ENCODE assay signal across 9 cellular contexts in genomic region chr7:139768249-139768824, GRCh38. TPM values are rescaled to one million over a fixed set of nuclear protein-coding genes. Genes with fewer than 3 reads are reported as not detected.
A peak's percentile ranks its signal among the peaks of the same experiment; 100 is the strongest.
DNase-seq lines count a peak whose midpoint lies in the region; ATAC-seq and TF ChIP-seq lines count a peak whose summit lies in the region.
"Had no signal": no experiment of that assay in that cellular context is flagged by ENCODE, and none has a peak within 500 bp of the region (broad histone marks: within the 10 kb centered on the region; RNA-seq: fewer than 3 reads in every experiment).

No MANE protein-coding gene starts in this region.

- H3K27ac ChIP-seq in DND-41 (ENCODE audit: low read length) (peak overlapping the region; percentile 60), Peyer's patch (peak overlapping the region; percentile 7 to 78 (median 60))
- peak overlapping the region; percentile 64 for H3K27ac ChIP-seq in effector memory CD4-positive, alpha-beta T cell (ENCODE audit: insufficient read depth, low read length, poor library complexity, severe bottlenecking)
- H3K27ac ChIP-seq: ovary had no signal

- no peak for DNase-seq in DND-41
- DNase-seq in Peyer's patch = no peak
- DNase-seq in effector memory CD4-positive, alpha-beta T cell = no peak
- no peak for DNase-seq in progenitor cell of endocrine pancreas (ENCODE audit: low spot score, unreplicated experiment)
- no peak for DNase-seq in ecto neural progenitor cell (ENCODE audit: low spot score)
- DNase-seq in foreskin fibroblast = no peak
- DNase-seq: ovary; stimulated activated CD4-positive, alpha-beta T cell treated with anti-CD3 and anti-CD28 coated beads, Interleukin-1b, Interleukin-23, amount 100 ng/mL, for 48 hours had no signal

- H3K4me3 Mint-ChIP-seq in progenitor cell of endocrine pancreas (ENCODE audit: low read depth) = no peak overlapping the region

- ATAC-seq in DND-41 (ENCODE audit: insufficient read depth, low read depth) (peak; percentile 8; the same call in 1 of the 3 replicates), SK-N-SH treated with all-trans-retinoic acid at 6 μM for 48 hours (no peak)

- no peaks in the 10 kb centered on the region for H3K79me2 ChIP-seq in DND-41 (ENCODE audit: insufficient read depth, low read length)

- no peaks in the 10 kb centered on the region for H3K27me3 Mint-ChIP-seq in progenitor cell of endocrine pancreas

- H3K27ac Mint-ChIP-seq in progenitor cell of endocrine pancreas = peak overlapping the region; percentile 68

- H3K4me3 ChIP-seq in DND-41 (ENCODE audit: low read depth in 1 of 2, low read length in 2 of 2) (no peak overlapping the region), Peyer's patch (no peak overlapping the region), foreskin fibroblast (ENCODE audit: low read depth in 1 of 2, low read length in 2 of 2) (no peak overlapping the region)
- no peak overlapping the region for H3K4me3 ChIP-seq in effector memory CD4-positive, alpha-beta T cell (ENCODE audit: insufficient read depth, low read depth, low read length, poor library complexity, severe bottlenecking)
- H3K4me3 ChIP-seq: ovary had no signal

- peaks cover 11% of the 10 kb centered on the region for H3K36me3 Mint-ChIP-seq in progenitor cell of endocrine pancreas (ENCODE audit: insufficient read depth)

- H3K4me1 ChIP-seq in DND-41 (ENCODE audit: insufficient read depth, low read length) (peaks cover 23% of the 10 kb centered on the region), Peyer's patch (peaks cover 0 to 9% (median 4%) of the 10 kb centered on the region in 4 donors)
- peaks cover 38% of the 10 kb centered on the region for H3K4me1 ChIP-seq in effector memory CD4-positive, alpha-beta T cell (ENCODE audit: control insufficient read depth, insufficient read depth, low read length, poor library complexity, severe bottlenecking)

- no peak overlapping the region for H2AFZ ChIP-seq in DND-41 (ENCODE audit: low read depth, low read length)

- no peaks in the 10 kb centered on the region; the same call in 1 of the 2 replicates for H4K20me1 ChIP-seq in DND-41 (ENCODE audit: insufficient read depth, low read length)

- H3K9ac ChIP-seq in DND-41 (ENCODE audit: low read depth, low read length) = no peak overlapping the region

- 0 out of 2 replicates have a peak overlapping the region, but pooled peaks have one; percentile 24 for H3K4me2 ChIP-seq in DND-41 (ENCODE audit: insufficient read depth, low read length)

- H3K27me3 ChIP-seq in DND-41 (ENCODE audit: insufficient read depth, low read length, poor library complexity) = no peaks in the 10 kb centered on the region
- H3K27me3 ChIP-seq in Peyer's patch = no peaks in the 10 kb centered on the region
- no peaks in the 10 kb centered on the region for H3K27me3 ChIP-seq in effector memory CD4-positive, alpha-beta T cell (replicated peaks; ENCODE audit: control insufficient read depth, insufficient read depth, low read length, poor library complexity, severe bottlenecking)
- H3K27me3 ChIP-seq: ovary had no signal

- no peak for TF ChIP-seq POLR2A in Peyer's patch (IDR thresholded peaks at IDR 0.05)

- no peaks in the 10 kb centered on the region for H3K9me3 Mint-ChIP-seq in progenitor cell of endocrine pancreas (ENCODE audit: low read depth)

- H3K4me1 Mint-ChIP-seq in progenitor cell of endocrine pancreas (ENCODE audit: low read depth) = peaks cover 45% of the 10 kb centered on the region

- no peak for TF ChIP-seq CTCF in DND-41 (IDR thresholded peaks at IDR 0.05; ENCODE audit: borderline replicate concordance, extremely low read depth, low read length, poor library complexity, severe bottlenecking)
- no peak for TF ChIP-seq CTCF in Peyer's patch (IDR thresholded peaks at IDR 0.05)
- TF ChIP-seq CTCF in progenitor cell of endocrine pancreas (IDR thresholded peaks at IDR 0.05; ENCODE audit: unreplicated experiment) = no peak
- TF ChIP-seq CTCF in foreskin fibroblast (IDR thresholded peaks at IDR 0.05; ENCODE audit: low read depth, low read length) = no peak

- H3K36me3 ChIP-seq in DND-41 (ENCODE audit: insufficient read depth, low read length) (no peaks in the 10 kb centered on the region), Peyer's patch (no peaks in the 10 kb centered on the region)
- H3K36me3 ChIP-seq in effector memory CD4-positive, alpha-beta T cell (ENCODE audit: control insufficient read depth, insufficient read depth, low read length) = no peaks in the 10 kb centered on the region
- H3K36me3 ChIP-seq: ovary had no signal

- H3K9me3 ChIP-seq in DND-41 (ENCODE audit: insufficient read depth, low read length, severe bottlenecking) = no peaks in the 10 kb centered on the region
- H3K9me3 ChIP-seq in Peyer's patch = no peaks in the 10 kb centered on the region
- H3K9me3 ChIP-seq in effector memory CD4-positive, alpha-beta T cell (ENCODE audit: control insufficient read depth, low read length) = no peaks in the 10 kb centered on the region
- H3K9me3 ChIP-seq: ovary had no signal

TF ChIP-seq in SK-N-SH treated with all-trans-retinoic acid at 6 μM for 48 hours, 23 proteins besides CTCF, POLR2A, EP300 and RAD21:
- TF ChIP-seq CSDC2 (CRISPR knock-in tag; IDR thresholded peaks at IDR 0.05) (no peak), TOX (CRISPR knock-in tag; IDR thresholded peaks at IDR 0.05; ENCODE audit: borderline replicate concordance) (no peak), OSR1 (CRISPR knock-in tag; IDR thresholded peaks at IDR 0.05) (no peak), ZNF565 (CRISPR knock-in tag; conservative IDR thresholded peaks at IDR 0.05; ENCODE audit: low read depth) (no peak), ARNTL (CRISPR knock-in tag; IDR thresholded peaks at IDR 0.05; ENCODE audit: borderline replicate concordance, low read depth) (no peak), ZFP3 (CRISPR knock-in tag; IDR thresholded peaks at IDR 0.05) (no peak), TSHZ2 (CRISPR knock-in tag; IDR thresholded peaks at IDR 0.05) (no peak), CSRNP3 (CRISPR knock-in tag; IDR thresholded peaks at IDR 0.05) (no peak), ZNF8 (CRISPR knock-in tag; IDR thresholded peaks at IDR 0.05) (no peak)

RNA-seq across cellular contexts. Expression of gene HIPK2, which starts 9.5 kb away (rescaled TPM):
- total RNA-seq in Peyer's patch (10 to 100 TPM; 16.6 to 60.2 (median 35.1) TPM), progenitor cell of endocrine pancreas (136 and 146 TPM in 2 replicates)
